Comparison of ENCODE assay signal across 1 cellular context in genomic region chr11:111870887-111871692, GRCh38.
TF ChIP-seq lines count a peak whose summit lies in the region.

ALG9 (minus strand) TSS chr11:111871581; CDS start chr11:111871482, 99 bp downstream.

TF ChIP-seq in HepG2, 621 proteins besides CTCF, POLR2A, EP300 and RAD21 (continued from another document and continues in another):
- TF ChIP-seq PRDM10 (CRISPR knock-in tag; IDR thresholded peaks at IDR 0.05; ENCODE audit: low read depth) = no peak
- no peak for TF ChIP-seq CERS6 (CRISPR knock-in tag; IDR thresholded peaks at IDR 0.05)
- TF ChIP-seq SRSF4 (IDR thresholded peaks at IDR 0.05; ENCODE audit: low read depth, low read length, poor library complexity, severe bottlenecking) = no peak
- no peak for TF ChIP-seq CEBPZ (IDR thresholded peaks at IDR 0.05; ENCODE audit: low read length)
- no peak for TF ChIP-seq ADNP (CRISPR knock-in tag; IDR thresholded peaks at IDR 0.05)
- no peak for TF ChIP-seq ZBTB46 (CRISPR knock-in tag; IDR thresholded peaks at IDR 0.05; ENCODE audit: borderline replicate concordance)
- TF ChIP-seq ZNF337 (CRISPR knock-in tag; IDR thresholded peaks at IDR 0.05; ENCODE audit: borderline replicate concordance, low read depth) = no peak
- no peak for TF ChIP-seq NFIB (CRISPR knock-in tag; IDR thresholded peaks at IDR 0.05; ENCODE audit: borderline replicate concordance)
- TF ChIP-seq ZKSCAN1 (IDR thresholded peaks at IDR 0.05; ENCODE audit: low read length) = no peak
- TF ChIP-seq PHF8 (CRISPR knock-in tag; IDR thresholded peaks at IDR 0.05) = peak; percentile 91
- TF ChIP-seq MIER3 (CRISPR knock-in tag; IDR thresholded peaks at IDR 0.05; ENCODE audit: borderline replicate concordance) = 0 out of 2 replicates have a peak, but pooled peaks have one; percentile 52
- TF ChIP-seq ZNF296 (CRISPR knock-in tag; conservative IDR thresholded peaks at IDR 0.05) = no peak
- TF ChIP-seq PRPF4 (IDR thresholded peaks at IDR 0.05; ENCODE audit: low read depth, low read length, poor library complexity, severe bottlenecking) = no peak
- 0 out of 2 replicates have a peak, but pooled peaks have one; percentile 35 for TF ChIP-seq SMAD1 (CRISPR knock-in tag; IDR thresholded peaks at IDR 0.05; ENCODE audit: borderline replicate concordance, low read depth)
- no peak; the same call in 1 of the 2 replicates for TF ChIP-seq GFI1 (CRISPR knock-in tag; IDR thresholded peaks at IDR 0.05; ENCODE audit: borderline replicate concordance)
- TF ChIP-seq IRF2 (CRISPR knock-in tag; IDR thresholded peaks at IDR 0.05) = peak; percentile 65; the same call in 1 of the 2 replicates
- TF ChIP-seq ZFP82 (CRISPR knock-in tag; IDR thresholded peaks at IDR 0.05; ENCODE audit: borderline replicate concordance) = no peak; the same call in 1 of the 2 replicates
- TF ChIP-seq ZMYM2 (CRISPR knock-in tag; IDR thresholded peaks at IDR 0.05) = no peak
- peak; percentile 52 for TF ChIP-seq ZBTB20 (CRISPR knock-in tag; IDR thresholded peaks at IDR 0.05; ENCODE audit: borderline replicate concordance, low read depth)
- TF ChIP-seq TEAD3 (CRISPR knock-in tag; optimal IDR thresholded peaks at IDR 0.05; ENCODE audit: borderline replicate concordance) = peak; percentile 33
- peak; percentile 82 for TF ChIP-seq PHF20 (CRISPR knock-in tag; IDR thresholded peaks at IDR 0.05)
- no peak; the same call in none of the 2 replicates for TF ChIP-seq SAP130 (CRISPR knock-in tag; IDR thresholded peaks at IDR 0.05; ENCODE audit: low read depth)
- no peak for TF ChIP-seq PRDM15 (CRISPR knock-in tag; IDR thresholded peaks at IDR 0.05)
- TF ChIP-seq TFAP4 (IDR thresholded peaks at IDR 0.05; ENCODE audit: borderline replicate concordance, low read depth) = no peak
- TF ChIP-seq NFIC (IDR thresholded peaks at IDR 0.05; ENCODE audit: low read length) = no peak
- no peak for TF ChIP-seq TERF1 (CRISPR knock-in tag; IDR thresholded peaks at IDR 0.05)
- no peak for TF ChIP-seq ELF3 (CRISPR knock-in tag; IDR thresholded peaks at IDR 0.05)
- TF ChIP-seq ISL2 (CRISPR knock-in tag; IDR thresholded peaks at IDR 0.05) = no peak
- TF ChIP-seq PLSCR1 (CRISPR knock-in tag; IDR thresholded peaks at IDR 0.05; ENCODE audit: borderline replicate concordance) = no peak
- no peak for TF ChIP-seq ZNF569 (CRISPR knock-in tag; IDR thresholded peaks at IDR 0.05; ENCODE audit: borderline replicate concordance)
- no peak for TF ChIP-seq NPAS2 (CRISPR knock-in tag; IDR thresholded peaks at IDR 0.05; ENCODE audit: borderline replicate concordance)
- TF ChIP-seq NBN (conservative IDR thresholded peaks at IDR 0.05) = no peak
- no peak for TF ChIP-seq FOXO4 (CRISPR knock-in tag; conservative IDR thresholded peaks at IDR 0.05)
- TF ChIP-seq MTF1 (CRISPR knock-in tag; IDR thresholded peaks at IDR 0.05) = no peak
- TF ChIP-seq HBP1 (CRISPR knock-in tag; IDR thresholded peaks at IDR 0.05; ENCODE audit: low read depth) = no peak
- peak; percentile 75 for TF ChIP-seq DMAP1 (CRISPR knock-in tag; IDR thresholded peaks at IDR 0.05)
- peak; percentile 79 for TF ChIP-seq ATF7-NPFF (CRISPR knock-in tag; IDR thresholded peaks at IDR 0.05; ENCODE audit: low read depth)
- no peak for TF ChIP-seq TAF15 (IDR thresholded peaks at IDR 0.05; ENCODE audit: low read depth, low read length, poor library complexity, severe bottlenecking)
